Comparison of ENCODE assay signal across 1 cellular context in the genomic region with DNA sequence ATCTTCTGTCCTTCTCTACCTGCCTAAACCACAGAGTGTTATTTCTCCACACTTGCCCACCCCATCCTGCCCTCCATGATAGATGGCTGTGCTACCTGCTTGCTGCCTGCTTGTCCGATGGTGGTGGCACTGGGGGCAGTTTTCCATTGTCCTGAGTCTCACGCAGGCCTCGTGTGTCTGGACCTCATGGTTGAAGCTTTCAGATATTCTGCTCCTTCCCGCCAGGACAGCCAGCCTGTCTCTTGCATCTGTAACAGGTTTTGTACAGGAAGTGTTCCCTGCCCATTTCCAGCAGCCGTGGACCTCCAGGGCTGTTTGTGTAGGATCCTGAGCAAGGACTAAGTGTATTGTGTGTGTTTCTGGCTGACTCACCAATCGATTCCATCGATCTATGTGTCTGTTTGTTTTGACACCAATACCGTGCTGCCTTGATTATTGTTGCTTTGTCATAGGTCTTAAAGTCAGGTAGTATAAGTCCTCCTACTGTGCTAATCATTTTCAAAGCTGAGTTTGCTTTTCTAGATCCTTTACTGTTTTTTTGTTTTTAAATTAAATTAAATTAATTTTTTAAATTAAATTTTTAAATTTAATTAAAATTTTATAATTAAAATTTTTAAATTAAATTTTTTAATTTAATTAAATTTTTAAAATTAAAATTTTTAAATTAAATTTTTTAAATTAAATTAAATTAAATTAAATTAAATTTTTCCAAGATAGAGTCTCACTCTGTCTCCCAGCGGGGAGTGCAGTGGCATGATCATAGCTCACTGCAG.
TF ChIP-seq lines count a peak whose summit lies in the region.

No MANE protein-coding gene starts in this region.

TF ChIP-seq in HepG2, 621 proteins besides CTCF, POLR2A, EP300 and RAD21 (continued from another document and continues in another):
- TF ChIP-seq, protein P1, sequence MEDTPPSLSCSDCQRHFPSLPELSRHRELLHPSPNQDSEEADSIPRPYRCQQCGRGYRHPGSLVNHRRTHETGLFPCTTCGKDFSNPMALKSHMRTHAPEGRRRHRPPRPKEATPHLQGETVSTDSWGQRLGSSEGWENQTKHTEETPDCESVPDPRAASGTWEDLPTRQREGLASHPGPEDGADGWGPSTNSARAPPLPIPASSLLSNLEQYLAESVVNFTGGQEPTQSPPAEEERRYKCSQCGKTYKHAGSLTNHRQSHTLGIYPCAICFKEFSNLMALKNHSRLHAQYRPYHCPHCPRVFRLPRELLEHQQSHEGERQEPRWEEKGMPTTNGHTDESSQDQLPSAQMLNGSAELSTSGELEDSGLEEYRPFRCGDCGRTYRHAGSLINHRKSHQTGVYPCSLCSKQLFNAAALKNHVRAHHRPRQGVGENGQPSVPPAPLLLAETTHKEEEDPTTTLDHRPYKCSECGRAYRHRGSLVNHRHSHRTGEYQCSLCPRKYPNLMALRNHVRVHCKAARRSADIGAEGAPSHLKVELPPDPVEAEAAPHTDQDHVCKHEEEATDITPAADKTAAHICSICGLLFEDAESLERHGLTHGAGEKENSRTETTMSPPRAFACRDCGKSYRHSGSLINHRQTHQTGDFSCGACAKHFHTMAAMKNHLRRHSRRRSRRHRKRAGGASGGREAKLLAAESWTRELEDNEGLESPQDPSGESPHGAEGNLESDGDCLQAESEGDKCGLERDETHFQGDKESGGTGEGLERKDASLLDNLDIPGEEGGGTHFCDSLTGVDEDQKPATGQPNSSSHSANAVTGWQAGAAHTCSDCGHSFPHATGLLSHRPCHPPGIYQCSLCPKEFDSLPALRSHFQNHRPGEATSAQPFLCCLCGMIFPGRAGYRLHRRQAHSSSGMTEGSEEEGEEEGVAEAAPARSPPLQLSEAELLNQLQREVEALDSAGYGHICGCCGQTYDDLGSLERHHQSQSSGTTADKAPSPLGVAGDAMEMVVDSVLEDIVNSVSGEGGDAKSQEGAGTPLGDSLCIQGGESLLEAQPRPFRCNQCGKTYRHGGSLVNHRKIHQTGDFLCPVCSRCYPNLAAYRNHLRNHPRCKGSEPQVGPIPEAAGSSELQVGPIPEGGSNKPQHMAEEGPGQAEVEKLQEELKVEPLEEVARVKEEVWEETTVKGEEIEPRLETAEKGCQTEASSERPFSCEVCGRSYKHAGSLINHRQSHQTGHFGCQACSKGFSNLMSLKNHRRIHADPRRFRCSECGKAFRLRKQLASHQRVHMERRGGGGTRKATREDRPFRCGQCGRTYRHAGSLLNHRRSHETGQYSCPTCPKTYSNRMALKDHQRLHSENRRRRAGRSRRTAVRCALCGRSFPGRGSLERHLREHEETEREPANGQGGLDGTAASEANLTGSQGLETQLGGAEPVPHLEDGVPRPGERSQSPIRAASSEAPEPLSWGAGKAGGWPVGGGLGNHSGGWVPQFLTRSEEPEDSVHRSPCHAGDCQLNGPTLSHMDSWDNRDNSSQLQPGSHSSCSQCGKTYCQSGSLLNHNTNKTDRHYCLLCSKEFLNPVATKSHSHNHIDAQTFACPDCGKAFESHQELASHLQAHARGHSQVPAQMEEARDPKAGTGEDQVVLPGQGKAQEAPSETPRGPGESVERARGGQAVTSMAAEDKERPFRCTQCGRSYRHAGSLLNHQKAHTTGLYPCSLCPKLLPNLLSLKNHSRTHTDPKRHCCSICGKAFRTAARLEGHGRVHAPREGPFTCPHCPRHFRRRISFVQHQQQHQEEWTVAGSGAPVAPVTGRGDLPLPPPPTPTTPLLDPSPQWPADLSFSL (CRISPR knock-in tag; IDR thresholded peaks at IDR 0.05) = peak; percentile 87
- TF ChIP-seq CCDC6 (CRISPR knock-in tag; IDR thresholded peaks at IDR 0.05) = 0 out of 2 replicates have a peak, but pooled peaks have one; percentile 29
- no peak for TF ChIP-seq SIN3A (IDR thresholded peaks at IDR 0.05; ENCODE audit: borderline replicate concordance, low read depth, low read length)
- TF ChIP-seq RAD51 (IDR thresholded peaks at IDR 0.05; ENCODE audit: borderline replicate concordance) = no peak
- peak; percentile 44; the same call in 1 of the 2 replicates for TF ChIP-seq SP5 (CRISPR knock-in tag; IDR thresholded peaks at IDR 0.05; ENCODE audit: borderline replicate concordance, low read depth)
- peak; percentile 98 for TF ChIP-seq SALL1 (CRISPR knock-in tag; IDR thresholded peaks at IDR 0.05)
- TF ChIP-seq ZFP41 (CRISPR knock-in tag; IDR thresholded peaks at IDR 0.05; ENCODE audit: borderline replicate concordance) = 0 out of 2 replicates have a peak, but pooled peaks have one; percentile 25
- TF ChIP-seq HOXD1 (CRISPR knock-in tag; IDR thresholded peaks at IDR 0.05) = peak; percentile 56; the same call in 1 of the 2 replicates
- TF ChIP-seq, protein P2, sequence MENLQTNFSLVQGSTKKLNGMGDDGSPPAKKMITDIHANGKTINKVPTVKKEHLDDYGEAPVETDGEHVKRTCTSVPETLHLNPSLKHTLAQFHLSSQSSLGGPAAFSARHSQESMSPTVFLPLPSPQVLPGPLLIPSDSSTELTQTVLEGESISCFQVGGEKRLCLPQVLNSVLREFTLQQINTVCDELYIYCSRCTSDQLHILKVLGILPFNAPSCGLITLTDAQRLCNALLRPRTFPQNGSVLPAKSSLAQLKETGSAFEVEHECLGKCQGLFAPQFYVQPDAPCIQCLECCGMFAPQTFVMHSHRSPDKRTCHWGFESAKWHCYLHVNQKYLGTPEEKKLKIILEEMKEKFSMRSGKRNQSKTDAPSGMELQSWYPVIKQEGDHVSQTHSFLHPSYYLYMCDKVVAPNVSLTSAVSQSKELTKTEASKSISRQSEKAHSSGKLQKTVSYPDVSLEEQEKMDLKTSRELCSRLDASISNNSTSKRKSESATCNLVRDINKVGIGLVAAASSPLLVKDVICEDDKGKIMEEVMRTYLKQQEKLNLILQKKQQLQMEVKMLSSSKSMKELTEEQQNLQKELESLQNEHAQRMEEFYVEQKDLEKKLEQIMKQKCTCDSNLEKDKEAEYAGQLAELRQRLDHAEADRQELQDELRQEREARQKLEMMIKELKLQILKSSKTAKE (CRISPR knock-in tag; IDR thresholded peaks at IDR 0.05; ENCODE audit: borderline replicate concordance) = peak; percentile 72
- no peak for TF ChIP-seq MTA3 (CRISPR knock-in tag; IDR thresholded peaks at IDR 0.05)
- TF ChIP-seq, protein P3, sequence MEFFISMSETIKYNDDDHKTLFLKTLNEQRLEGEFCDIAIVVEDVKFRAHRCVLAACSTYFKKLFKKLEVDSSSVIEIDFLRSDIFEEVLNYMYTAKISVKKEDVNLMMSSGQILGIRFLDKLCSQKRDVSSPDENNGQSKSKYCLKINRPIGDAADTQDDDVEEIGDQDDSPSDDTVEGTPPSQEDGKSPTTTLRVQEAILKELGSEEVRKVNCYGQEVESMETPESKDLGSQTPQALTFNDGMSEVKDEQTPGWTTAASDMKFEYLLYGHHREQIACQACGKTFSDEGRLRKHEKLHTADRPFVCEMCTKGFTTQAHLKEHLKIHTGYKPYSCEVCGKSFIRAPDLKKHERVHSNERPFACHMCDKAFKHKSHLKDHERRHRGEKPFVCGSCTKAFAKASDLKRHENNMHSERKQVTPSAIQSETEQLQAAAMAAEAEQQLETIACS (CRISPR knock-in tag; IDR thresholded peaks at IDR 0.05) = no peak
- TF ChIP-seq ZNF589 (CRISPR knock-in tag; conservative IDR thresholded peaks at IDR 0.05) = peak; percentile 77; the same call in 1 of the 2 replicates
- peak; percentile 74; the same call in 1 of the 2 replicates for TF ChIP-seq ZBTB7A (CRISPR knock-in tag; IDR thresholded peaks at IDR 0.05)
- TF ChIP-seq U2AF2 (IDR thresholded peaks at IDR 0.05; ENCODE audit: low read depth, low read length) = no peak
- TF ChIP-seq RELA (CRISPR knock-in tag; IDR thresholded peaks at IDR 0.05) = no peak
- peak; percentile 75 for TF ChIP-seq KAT8 (CRISPR knock-in tag; IDR thresholded peaks at IDR 0.05)
- TF ChIP-seq, protein P4, sequence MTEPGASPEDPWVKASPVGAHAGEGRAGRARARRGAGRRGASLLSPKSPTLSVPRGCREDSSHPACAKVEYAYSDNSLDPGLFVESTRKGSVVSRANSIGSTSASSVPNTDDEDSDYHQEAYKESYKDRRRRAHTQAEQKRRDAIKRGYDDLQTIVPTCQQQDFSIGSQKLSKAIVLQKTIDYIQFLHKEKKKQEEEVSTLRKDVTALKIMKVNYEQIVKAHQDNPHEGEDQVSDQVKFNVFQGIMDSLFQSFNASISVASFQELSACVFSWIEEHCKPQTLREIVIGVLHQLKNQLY (CRISPR knock-in tag; IDR thresholded peaks at IDR 0.05) = peak; percentile 90
- peak; percentile 97 for TF ChIP-seq SOX13 (IDR thresholded peaks at IDR 0.05)
- peak in 1 of 2 experiments; percentile 98; a peak in 2 of 4 replicates for TF ChIP-seq SOX13 (CRISPR knock-in tag; conservative IDR thresholded peaks at IDR 0.05 in 1 of 2, IDR thresholded peaks at IDR 0.05 in 1 of 2)
- TF ChIP-seq FLYWCH1 (CRISPR knock-in tag; IDR thresholded peaks at IDR 0.05) = no peak
- TF ChIP-seq, protein P5, sequence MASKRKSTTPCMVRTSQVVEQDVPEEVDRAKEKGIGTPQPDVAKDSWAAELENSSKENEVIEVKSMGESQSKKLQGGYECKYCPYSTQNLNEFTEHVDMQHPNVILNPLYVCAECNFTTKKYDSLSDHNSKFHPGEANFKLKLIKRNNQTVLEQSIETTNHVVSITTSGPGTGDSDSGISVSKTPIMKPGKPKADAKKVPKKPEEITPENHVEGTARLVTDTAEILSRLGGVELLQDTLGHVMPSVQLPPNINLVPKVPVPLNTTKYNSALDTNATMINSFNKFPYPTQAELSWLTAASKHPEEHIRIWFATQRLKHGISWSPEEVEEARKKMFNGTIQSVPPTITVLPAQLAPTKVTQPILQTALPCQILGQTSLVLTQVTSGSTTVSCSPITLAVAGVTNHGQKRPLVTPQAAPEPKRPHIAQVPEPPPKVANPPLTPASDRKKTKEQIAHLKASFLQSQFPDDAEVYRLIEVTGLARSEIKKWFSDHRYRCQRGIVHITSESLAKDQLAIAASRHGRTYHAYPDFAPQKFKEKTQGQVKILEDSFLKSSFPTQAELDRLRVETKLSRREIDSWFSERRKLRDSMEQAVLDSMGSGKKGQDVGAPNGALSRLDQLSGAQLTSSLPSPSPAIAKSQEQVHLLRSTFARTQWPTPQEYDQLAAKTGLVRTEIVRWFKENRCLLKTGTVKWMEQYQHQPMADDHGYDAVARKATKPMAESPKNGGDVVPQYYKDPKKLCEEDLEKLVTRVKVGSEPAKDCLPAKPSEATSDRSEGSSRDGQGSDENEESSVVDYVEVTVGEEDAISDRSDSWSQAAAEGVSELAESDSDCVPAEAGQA (IDR thresholded peaks at IDR 0.05; ENCODE audit: low read depth) = no peak
- TF ChIP-seq, protein P5 (CRISPR knock-in tag; IDR thresholded peaks at IDR 0.05; ENCODE audit: borderline replicate concordance) = no peak
- TF ChIP-seq ZNF207 (IDR thresholded peaks at IDR 0.05; ENCODE audit: borderline replicate concordance) = no peak
- TF ChIP-seq GATAD1 (CRISPR knock-in tag; IDR thresholded peaks at IDR 0.05) = no peak; the same call in 1 of the 2 replicates
- peak; percentile 98 for TF ChIP-seq FOSL1 (CRISPR knock-in tag; IDR thresholded peaks at IDR 0.05; ENCODE audit: borderline replicate concordance)
- TF ChIP-seq NFYC (CRISPR knock-in tag; IDR thresholded peaks at IDR 0.05) = 0 out of 2 replicates have a peak, but pooled peaks have one; percentile 13
- TF ChIP-seq ZNF547 (CRISPR knock-in tag; IDR thresholded peaks at IDR 0.05) = peak; percentile 86; the same call in 1 of the 2 replicates
- TF ChIP-seq HDAC1 (CRISPR knock-in tag; IDR thresholded peaks at IDR 0.05) = peak; percentile 96
- peak; percentile 31; the same call in 1 of the 2 replicates for TF ChIP-seq SPEN (CRISPR knock-in tag; IDR thresholded peaks at IDR 0.05; ENCODE audit: low read depth)
- 0 out of 2 replicates have a peak, but pooled peaks have one; percentile 44 for TF ChIP-seq GZF1 (CRISPR knock-in tag; IDR thresholded peaks at IDR 0.05)
- TF ChIP-seq, protein P6, sequence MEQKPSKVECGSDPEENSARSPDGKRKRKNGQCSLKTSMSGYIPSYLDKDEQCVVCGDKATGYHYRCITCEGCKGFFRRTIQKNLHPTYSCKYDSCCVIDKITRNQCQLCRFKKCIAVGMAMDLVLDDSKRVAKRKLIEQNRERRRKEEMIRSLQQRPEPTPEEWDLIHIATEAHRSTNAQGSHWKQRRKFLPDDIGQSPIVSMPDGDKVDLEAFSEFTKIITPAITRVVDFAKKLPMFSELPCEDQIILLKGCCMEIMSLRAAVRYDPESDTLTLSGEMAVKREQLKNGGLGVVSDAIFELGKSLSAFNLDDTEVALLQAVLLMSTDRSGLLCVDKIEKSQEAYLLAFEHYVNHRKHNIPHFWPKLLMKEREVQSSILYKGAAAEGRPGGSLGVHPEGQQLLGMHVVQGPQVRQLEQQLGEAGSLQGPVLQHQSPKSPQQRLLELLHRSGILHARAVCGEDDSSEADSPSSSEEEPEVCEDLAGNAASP (CRISPR knock-in tag; IDR thresholded peaks at IDR 0.05; ENCODE audit: borderline replicate concordance) = 0 out of 2 replicates have a peak, but pooled peaks have one; percentile 55
- no peak for TF ChIP-seq KDM6A (CRISPR knock-in tag; IDR thresholded peaks at IDR 0.05; ENCODE audit: low read depth)
- TF ChIP-seq NFYB (CRISPR knock-in tag; IDR thresholded peaks at IDR 0.05) = peak; percentile 32; the same call in 1 of the 2 replicates
- TF ChIP-seq TCF7 (IDR thresholded peaks at IDR 0.05; ENCODE audit: low read depth) = peak; percentile 65
- peak; percentile 98 for TF ChIP-seq SOX5 (CRISPR knock-in tag; IDR thresholded peaks at IDR 0.05; ENCODE audit: borderline replicate concordance)
- TF ChIP-seq ZNF709 (CRISPR knock-in tag; IDR thresholded peaks at IDR 0.05) = peak; percentile 66; the same call in 1 of the 2 replicates
- peak; percentile 88; the same call in 1 of the 2 replicates for TF ChIP-seq DPF2 (CRISPR knock-in tag; IDR thresholded peaks at IDR 0.05; ENCODE audit: borderline replicate concordance, low read depth)
- TF ChIP-seq YEATS2 (CRISPR knock-in tag; IDR thresholded peaks at IDR 0.05; ENCODE audit: borderline replicate concordance) = peak; percentile 62; the same call in 1 of the 2 replicates
- no peak for TF ChIP-seq EEA1 (CRISPR knock-in tag; IDR thresholded peaks at IDR 0.05; ENCODE audit: borderline replicate concordance)
